ENCODE assay signal across 1 cellular context in the genomic region with DNA sequence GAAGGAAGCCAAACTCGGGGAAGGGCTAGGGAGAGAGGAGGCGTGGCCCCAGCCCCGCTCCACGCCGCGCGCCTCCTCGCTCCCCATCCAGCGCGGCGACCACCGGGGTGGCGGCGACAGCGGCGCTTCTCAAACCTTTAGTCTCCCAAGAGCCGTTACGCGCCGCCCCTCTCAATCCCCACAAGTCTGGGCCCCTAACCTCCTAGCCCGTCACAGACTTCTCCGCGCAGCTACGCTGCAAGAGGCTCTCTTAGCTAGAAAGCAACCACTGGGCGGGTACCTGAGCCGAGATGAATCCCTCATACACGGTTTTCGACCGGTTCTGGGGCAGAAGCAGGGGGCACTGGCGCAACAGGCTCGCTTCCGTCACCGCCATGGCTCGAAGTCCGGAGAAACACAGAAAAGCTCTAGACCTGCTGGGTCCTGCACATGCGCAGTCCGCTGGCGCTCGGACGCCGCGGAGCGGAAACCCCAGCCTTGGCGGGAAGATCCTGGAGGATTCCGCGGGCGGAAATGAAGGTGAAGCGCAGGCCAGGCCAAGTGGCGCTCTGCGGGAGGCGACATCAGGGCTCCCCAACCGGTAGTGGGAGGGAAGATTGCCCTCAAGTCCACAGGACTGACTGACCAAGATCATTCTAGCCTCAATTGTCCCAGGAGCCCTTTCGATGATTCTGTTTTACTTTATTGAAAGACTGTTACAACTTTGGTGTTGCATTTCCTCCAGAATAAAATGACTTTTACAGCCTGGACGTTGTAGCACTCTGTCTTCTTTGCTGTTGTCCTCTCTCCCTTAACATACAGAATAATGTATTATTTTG.
TF ChIP-seq lines count a peak whose summit lies in the region.

A gene (minus strand): TSS at position 388 of the 818 bp plus-strand sequence. CDS start 12 bp downstream, at position 376.

TF ChIP-seq in HepG2, 621 proteins besides CTCF, POLR2A, EP300 and RAD21 (continued from another document and continues in another):
- TF ChIP-seq, protein P1, sequence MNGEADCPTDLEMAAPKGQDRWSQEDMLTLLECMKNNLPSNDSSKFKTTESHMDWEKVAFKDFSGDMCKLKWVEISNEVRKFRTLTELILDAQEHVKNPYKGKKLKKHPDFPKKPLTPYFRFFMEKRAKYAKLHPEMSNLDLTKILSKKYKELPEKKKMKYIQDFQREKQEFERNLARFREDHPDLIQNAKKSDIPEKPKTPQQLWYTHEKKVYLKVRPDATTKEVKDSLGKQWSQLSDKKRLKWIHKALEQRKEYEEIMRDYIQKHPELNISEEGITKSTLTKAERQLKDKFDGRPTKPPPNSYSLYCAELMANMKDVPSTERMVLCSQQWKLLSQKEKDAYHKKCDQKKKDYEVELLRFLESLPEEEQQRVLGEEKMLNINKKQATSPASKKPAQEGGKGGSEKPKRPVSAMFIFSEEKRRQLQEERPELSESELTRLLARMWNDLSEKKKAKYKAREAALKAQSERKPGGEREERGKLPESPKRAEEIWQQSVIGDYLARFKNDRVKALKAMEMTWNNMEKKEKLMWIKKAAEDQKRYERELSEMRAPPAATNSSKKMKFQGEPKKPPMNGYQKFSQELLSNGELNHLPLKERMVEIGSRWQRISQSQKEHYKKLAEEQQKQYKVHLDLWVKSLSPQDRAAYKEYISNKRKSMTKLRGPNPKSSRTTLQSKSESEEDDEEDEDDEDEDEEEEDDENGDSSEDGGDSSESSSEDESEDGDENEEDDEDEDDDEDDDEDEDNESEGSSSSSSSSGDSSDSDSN (CRISPR knock-in tag; IDR thresholded peaks at IDR 0.05) = peak; percentile 91
- TF ChIP-seq POGZ (CRISPR knock-in tag; IDR thresholded peaks at IDR 0.05) (peak; percentile 97), ZNF75D (CRISPR knock-in tag; IDR thresholded peaks at IDR 0.05; ENCODE audit: borderline replicate concordance) (peak; percentile 60; the same call in 1 of the 2 replicates), ZSCAN21 (CRISPR knock-in tag; IDR thresholded peaks at IDR 0.05; ENCODE audit: borderline replicate concordance) (peak; percentile 94), KDM3A (CRISPR knock-in tag; IDR thresholded peaks at IDR 0.05; ENCODE audit: low read depth) (peak; percentile 81), NFRKB (IDR thresholded peaks at IDR 0.05) (no peak), ZNF331 (CRISPR knock-in tag; IDR thresholded peaks at IDR 0.05) (peak; percentile 84), ZNF33B (CRISPR knock-in tag; IDR thresholded peaks at IDR 0.05) (peak; percentile 98), SP2 (CRISPR knock-in tag; IDR thresholded peaks at IDR 0.05) (no peak), NR2F6 (IDR thresholded peaks at IDR 0.05) (no peak), NR2F6 (CRISPR knock-in tag; IDR thresholded peaks at IDR 0.05) (0 out of 2 replicates have a peak, but pooled peaks have one; percentile 22), ZNF709 (CRISPR knock-in tag; IDR thresholded peaks at IDR 0.05) (peak; percentile 97), ZNF441 (CRISPR knock-in tag; IDR thresholded peaks at IDR 0.05; ENCODE audit: borderline replicate concordance) (peak; percentile 96), DMAP1 (CRISPR knock-in tag; IDR thresholded peaks at IDR 0.05) (peak; percentile 97), TBX3 (IDR thresholded peaks at IDR 0.05; ENCODE audit: borderline replicate concordance) (no peak; the same call in 1 of the 2 replicates), ZBTB42 (CRISPR knock-in tag; IDR thresholded peaks at IDR 0.05) (peak; percentile 91), SMC3 (IDR thresholded peaks at IDR 0.05; ENCODE audit: low read length) (peak; percentile 35; the same call in 1 of the 2 replicates), RFX3 (CRISPR knock-in tag; IDR thresholded peaks at IDR 0.05) (no peak), ZNF274 (CRISPR knock-in tag; IDR thresholded peaks at IDR 0.05) (peak; percentile 99), EED (CRISPR knock-in tag; IDR thresholded peaks at IDR 0.05) (0 out of 2 replicates have a peak, but pooled peaks have one; percentile 77), ZNF230 (CRISPR knock-in tag; IDR thresholded peaks at IDR 0.05) (peak; percentile 98), ZNF446 (CRISPR knock-in tag; IDR thresholded peaks at IDR 0.05) (peak; percentile 93; the same call in 1 of the 2 replicates), SNAPC2 (CRISPR knock-in tag; IDR thresholded peaks at IDR 0.05) (no peak; the same call in 1 of the 2 replicates), ZNF225 (CRISPR knock-in tag; IDR thresholded peaks at IDR 0.05) (peak; percentile 98), NFE2 (CRISPR knock-in tag; IDR thresholded peaks at IDR 0.05) (peak; percentile 11; the same call in 1 of the 2 replicates), ZBTB3 (CRISPR knock-in tag; IDR thresholded peaks at IDR 0.05; ENCODE audit: borderline replicate concordance, low read depth) (peak; percentile 92), POLR2AphosphoS2 (IDR thresholded peaks at IDR 0.05; ENCODE audit: low read depth, low read length) (no peak), KDM4B (CRISPR knock-in tag; IDR thresholded peaks at IDR 0.05) (peak; percentile 65), AGO2 (optimal IDR thresholded peaks at IDR 0.05; ENCODE audit: low read depth, low read length) (peak; percentile 85), ZNF572 (CRISPR knock-in tag; IDR thresholded peaks at IDR 0.05) (no peak), TBP (CRISPR knock-in tag; IDR thresholded peaks at IDR 0.05) (no peak), ZFP37 (CRISPR knock-in tag; IDR thresholded peaks at IDR 0.05; ENCODE audit: borderline replicate concordance) (peak; percentile 82), ZNF841 (CRISPR knock-in tag; IDR thresholded peaks at IDR 0.05; ENCODE audit: borderline replicate concordance) (peak; percentile 41; the same call in 1 of the 2 replicates), PAWR (CRISPR knock-in tag; IDR thresholded peaks at IDR 0.05; ENCODE audit: borderline replicate concordance) (peak; percentile 93; the same call in 1 of the 2 replicates), ARNT (IDR thresholded peaks at IDR 0.05) (no peak), ZNF335 (CRISPR knock-in tag; IDR thresholded peaks at IDR 0.05) (peak; percentile 60; the same call in 1 of the 2 replicates), ZNF329 (CRISPR knock-in tag; IDR thresholded peaks at IDR 0.05; ENCODE audit: low read depth) (no peak; the same call in 1 of the 2 replicates), ZNF878 (CRISPR knock-in tag; IDR thresholded peaks at IDR 0.05) (peak; percentile 83; the same call in 1 of the 2 replicates), KLF11 (CRISPR knock-in tag; IDR thresholded peaks at IDR 0.05) (peak; percentile 94; the same call in 1 of the 2 replicates)
- TF ChIP-seq, protein P2, sequence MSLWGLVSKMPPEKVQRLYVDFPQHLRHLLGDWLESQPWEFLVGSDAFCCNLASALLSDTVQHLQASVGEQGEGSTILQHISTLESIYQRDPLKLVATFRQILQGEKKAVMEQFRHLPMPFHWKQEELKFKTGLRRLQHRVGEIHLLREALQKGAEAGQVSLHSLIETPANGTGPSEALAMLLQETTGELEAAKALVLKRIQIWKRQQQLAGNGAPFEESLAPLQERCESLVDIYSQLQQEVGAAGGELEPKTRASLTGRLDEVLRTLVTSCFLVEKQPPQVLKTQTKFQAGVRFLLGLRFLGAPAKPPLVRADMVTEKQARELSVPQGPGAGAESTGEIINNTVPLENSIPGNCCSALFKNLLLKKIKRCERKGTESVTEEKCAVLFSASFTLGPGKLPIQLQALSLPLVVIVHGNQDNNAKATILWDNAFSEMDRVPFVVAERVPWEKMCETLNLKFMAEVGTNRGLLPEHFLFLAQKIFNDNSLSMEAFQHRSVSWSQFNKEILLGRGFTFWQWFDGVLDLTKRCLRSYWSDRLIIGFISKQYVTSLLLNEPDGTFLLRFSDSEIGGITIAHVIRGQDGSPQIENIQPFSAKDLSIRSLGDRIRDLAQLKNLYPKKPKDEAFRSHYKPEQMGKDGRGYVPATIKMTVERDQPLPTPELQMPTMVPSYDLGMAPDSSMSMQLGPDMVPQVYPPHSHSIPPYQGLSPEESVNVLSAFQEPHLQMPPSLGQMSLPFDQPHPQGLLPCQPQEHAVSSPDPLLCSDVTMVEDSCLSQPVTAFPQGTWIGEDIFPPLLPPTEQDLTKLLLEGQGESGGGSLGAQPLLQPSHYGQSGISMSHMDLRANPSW (CRISPR knock-in tag; IDR thresholded peaks at IDR 0.05; ENCODE audit: borderline replicate concordance) = peak; percentile 94
- TF ChIP-seq, protein P3, sequence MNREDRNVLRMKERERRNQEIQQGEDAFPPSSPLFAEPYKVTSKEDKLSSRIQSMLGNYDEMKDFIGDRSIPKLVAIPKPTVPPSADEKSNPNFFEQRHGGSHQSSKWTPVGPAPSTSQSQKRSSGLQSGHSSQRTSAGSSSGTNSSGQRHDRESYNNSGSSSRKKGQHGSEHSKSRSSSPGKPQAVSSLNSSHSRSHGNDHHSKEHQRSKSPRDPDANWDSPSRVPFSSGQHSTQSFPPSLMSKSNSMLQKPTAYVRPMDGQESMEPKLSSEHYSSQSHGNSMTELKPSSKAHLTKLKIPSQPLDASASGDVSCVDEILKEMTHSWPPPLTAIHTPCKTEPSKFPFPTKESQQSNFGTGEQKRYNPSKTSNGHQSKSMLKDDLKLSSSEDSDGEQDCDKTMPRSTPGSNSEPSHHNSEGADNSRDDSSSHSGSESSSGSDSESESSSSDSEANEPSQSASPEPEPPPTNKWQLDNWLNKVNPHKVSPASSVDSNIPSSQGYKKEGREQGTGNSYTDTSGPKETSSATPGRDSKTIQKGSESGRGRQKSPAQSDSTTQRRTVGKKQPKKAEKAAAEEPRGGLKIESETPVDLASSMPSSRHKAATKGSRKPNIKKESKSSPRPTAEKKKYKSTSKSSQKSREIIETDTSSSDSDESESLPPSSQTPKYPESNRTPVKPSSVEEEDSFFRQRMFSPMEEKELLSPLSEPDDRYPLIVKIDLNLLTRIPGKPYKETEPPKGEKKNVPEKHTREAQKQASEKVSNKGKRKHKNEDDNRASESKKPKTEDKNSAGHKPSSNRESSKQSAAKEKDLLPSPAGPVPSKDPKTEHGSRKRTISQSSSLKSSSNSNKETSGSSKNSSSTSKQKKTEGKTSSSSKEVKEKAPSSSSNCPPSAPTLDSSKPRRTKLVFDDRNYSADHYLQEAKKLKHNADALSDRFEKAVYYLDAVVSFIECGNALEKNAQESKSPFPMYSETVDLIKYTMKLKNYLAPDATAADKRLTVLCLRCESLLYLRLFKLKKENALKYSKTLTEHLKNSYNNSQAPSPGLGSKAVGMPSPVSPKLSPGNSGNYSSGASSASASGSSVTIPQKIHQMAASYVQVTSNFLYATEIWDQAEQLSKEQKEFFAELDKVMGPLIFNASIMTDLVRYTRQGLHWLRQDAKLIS (CRISPR knock-in tag; IDR thresholded peaks at IDR 0.05) = no peak
- TF ChIP-seq, protein P4, sequence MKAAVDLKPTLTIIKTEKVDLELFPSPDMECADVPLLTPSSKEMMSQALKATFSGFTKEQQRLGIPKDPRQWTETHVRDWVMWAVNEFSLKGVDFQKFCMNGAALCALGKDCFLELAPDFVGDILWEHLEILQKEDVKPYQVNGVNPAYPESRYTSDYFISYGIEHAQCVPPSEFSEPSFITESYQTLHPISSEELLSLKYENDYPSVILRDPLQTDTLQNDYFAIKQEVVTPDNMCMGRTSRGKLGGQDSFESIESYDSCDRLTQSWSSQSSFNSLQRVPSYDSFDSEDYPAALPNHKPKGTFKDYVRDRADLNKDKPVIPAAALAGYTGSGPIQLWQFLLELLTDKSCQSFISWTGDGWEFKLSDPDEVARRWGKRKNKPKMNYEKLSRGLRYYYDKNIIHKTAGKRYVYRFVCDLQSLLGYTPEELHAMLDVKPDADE (CRISPR knock-in tag; IDR thresholded peaks at IDR 0.05) = 0 out of 2 replicates have a peak, but pooled peaks have one; percentile 57
- TF ChIP-seq, protein P5, sequence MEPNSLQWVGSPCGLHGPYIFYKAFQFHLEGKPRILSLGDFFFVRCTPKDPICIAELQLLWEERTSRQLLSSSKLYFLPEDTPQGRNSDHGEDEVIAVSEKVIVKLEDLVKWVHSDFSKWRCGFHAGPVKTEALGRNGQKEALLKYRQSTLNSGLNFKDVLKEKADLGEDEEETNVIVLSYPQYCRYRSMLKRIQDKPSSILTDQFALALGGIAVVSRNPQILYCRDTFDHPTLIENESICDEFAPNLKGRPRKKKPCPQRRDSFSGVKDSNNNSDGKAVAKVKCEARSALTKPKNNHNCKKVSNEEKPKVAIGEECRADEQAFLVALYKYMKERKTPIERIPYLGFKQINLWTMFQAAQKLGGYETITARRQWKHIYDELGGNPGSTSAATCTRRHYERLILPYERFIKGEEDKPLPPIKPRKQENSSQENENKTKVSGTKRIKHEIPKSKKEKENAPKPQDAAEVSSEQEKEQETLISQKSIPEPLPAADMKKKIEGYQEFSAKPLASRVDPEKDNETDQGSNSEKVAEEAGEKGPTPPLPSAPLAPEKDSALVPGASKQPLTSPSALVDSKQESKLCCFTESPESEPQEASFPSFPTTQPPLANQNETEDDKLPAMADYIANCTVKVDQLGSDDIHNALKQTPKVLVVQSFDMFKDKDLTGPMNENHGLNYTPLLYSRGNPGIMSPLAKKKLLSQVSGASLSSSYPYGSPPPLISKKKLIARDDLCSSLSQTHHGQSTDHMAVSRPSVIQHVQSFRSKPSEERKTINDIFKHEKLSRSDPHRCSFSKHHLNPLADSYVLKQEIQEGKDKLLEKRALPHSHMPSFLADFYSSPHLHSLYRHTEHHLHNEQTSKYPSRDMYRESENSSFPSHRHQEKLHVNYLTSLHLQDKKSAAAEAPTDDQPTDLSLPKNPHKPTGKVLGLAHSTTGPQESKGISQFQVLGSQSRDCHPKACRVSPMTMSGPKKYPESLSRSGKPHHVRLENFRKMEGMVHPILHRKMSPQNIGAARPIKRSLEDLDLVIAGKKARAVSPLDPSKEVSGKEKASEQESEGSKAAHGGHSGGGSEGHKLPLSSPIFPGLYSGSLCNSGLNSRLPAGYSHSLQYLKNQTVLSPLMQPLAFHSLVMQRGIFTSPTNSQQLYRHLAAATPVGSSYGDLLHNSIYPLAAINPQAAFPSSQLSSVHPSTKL (CRISPR knock-in tag; IDR thresholded peaks at IDR 0.05) = peak; percentile 77; the same call in 1 of the 2 replicates
- TF ChIP-seq, protein P6, sequence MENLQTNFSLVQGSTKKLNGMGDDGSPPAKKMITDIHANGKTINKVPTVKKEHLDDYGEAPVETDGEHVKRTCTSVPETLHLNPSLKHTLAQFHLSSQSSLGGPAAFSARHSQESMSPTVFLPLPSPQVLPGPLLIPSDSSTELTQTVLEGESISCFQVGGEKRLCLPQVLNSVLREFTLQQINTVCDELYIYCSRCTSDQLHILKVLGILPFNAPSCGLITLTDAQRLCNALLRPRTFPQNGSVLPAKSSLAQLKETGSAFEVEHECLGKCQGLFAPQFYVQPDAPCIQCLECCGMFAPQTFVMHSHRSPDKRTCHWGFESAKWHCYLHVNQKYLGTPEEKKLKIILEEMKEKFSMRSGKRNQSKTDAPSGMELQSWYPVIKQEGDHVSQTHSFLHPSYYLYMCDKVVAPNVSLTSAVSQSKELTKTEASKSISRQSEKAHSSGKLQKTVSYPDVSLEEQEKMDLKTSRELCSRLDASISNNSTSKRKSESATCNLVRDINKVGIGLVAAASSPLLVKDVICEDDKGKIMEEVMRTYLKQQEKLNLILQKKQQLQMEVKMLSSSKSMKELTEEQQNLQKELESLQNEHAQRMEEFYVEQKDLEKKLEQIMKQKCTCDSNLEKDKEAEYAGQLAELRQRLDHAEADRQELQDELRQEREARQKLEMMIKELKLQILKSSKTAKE (CRISPR knock-in tag; IDR thresholded peaks at IDR 0.05; ENCODE audit: borderline replicate concordance) = peak; percentile 21; the same call in 1 of the 2 replicates
